Comparison of ENCODE assay signal across 8 cellular contexts in the genomic region with DNA sequence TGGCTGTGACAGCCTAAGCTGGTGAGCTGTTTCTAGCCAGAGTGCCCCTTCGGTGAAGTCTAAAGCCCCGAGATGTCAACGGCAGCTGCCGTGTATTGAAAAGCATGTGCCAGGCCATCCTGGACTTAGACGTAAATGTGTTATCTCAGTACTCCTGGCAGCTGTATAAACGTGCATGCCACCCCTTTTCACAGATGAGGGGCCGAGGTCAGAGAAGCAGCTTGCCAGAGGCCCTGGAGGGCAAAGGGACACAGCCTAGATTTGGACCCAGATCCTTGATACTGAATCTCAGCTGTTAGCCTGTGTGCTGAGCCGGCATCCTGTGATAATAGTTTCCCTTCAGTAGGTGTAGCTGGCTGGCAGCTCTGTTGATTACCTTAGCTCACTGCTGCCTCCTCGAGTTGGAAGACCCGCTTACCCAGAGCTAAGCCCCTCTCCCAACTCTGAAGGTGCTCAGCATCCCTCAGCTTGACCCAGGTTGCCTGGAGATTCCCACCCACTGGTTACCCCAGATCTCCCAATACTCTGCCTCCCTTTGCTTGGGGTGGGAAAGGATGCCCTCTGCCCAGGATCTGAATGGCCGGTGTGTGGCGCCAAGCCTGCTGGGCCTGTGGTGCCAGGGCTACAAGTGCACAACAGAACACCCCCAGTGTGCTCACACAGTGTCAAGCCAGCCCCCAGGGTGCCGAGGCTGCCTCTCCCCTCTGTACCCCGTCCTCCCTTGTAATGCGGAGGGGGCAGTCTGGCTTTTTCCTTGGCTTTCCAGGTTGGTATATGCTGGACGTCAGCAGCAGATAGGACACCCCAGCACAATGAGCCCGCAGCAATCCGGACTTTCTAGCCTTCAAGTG. TPM values are rescaled to one million over a fixed set of nuclear protein-coding genes. Genes with fewer than 3 reads are reported as not detected.
DNase-seq lines count a peak whose midpoint lies in the region; ATAC-seq and TF ChIP-seq lines count a peak whose summit lies in the region.

No MANE protein-coding gene starts in this region.

- H3K36me3 Mint-ChIP-seq in activated B cell treated with CpG ODN at 0.5 μM for 24 hours (ENCODE audit: low read depth) (no peaks in the 10 kb centered on the region), type B pancreatic cell (no peaks in the 10 kb centered on the region)

- H3K9me3 ChIP-seq in mucosa of stomach (ENCODE audit: control insufficient read depth, low read length): no peaks in the 10 kb centered on the region

- H3K4me3 Mint-ChIP-seq in activated B cell treated with CpG ODN at 0.5 μM for 24 hours (peak overlapping the region; percentile 88), type B pancreatic cell (peak overlapping the region; percentile 82)

- H3K9me3 Mint-ChIP-seq in activated B cell treated with CpG ODN at 0.5 μM for 24 hours (no peaks in the 10 kb centered on the region), type B pancreatic cell (no peaks in the 10 kb centered on the region)

- H3K27ac Mint-ChIP-seq in activated B cell treated with CpG ODN at 0.5 μM for 24 hours (peak overlapping the region; percentile 77), type B pancreatic cell (peak overlapping the region; percentile 55)

- peak overlapping the region; percentile 70 for H3K4me3 ChIP-seq in GM06990 (replicated peaks; ENCODE audit: low read depth, low read length)
- peak overlapping the region; percentile 67 for H3K4me3 ChIP-seq in mucosa of stomach (ENCODE audit: low read length)

- in situ Hi-C loops in KBM-7 (cut with MboI; ENCODE audit: low pct_unique_long_range_greater_than_20kb, low sequenced_read_pairs): no loop called here

- peak; percentile 56 for TF ChIP-seq CTCF in GM06990 (IDR thresholded peaks at IDR 0.05; ENCODE audit: insufficient read depth, low read length, poor library complexity, severe bottlenecking)
- TF ChIP-seq CTCF in activated B cell treated with CpG ODN at 0.5 μM for 24 hours (IDR thresholded peaks at IDR 0.05): no peak
- TF ChIP-seq CTCF in type B pancreatic cell (conservative IDR thresholded peaks at IDR 0.05): no peak

- intact Hi-C loops in activated B cell treated with CpG ODN at 0.5 μM for 24 hours (cut with micrococcal nuclease): loop anchor here (1.0 to 10.0 kb wide), 8 partner anchors 8 to 728 kb away; partner anchors contain the start of genes TBC1D22A and TRMU

- peaks cover 18% of the 10 kb centered on the region for H3K4me1 Mint-ChIP-seq in activated B cell treated with CpG ODN at 0.5 μM for 24 hours
- peaks cover 14% of the 10 kb centered on the region for H3K4me1 Mint-ChIP-seq in type B pancreatic cell (ENCODE audit: unreplicated experiment)

- H3K27me3 ChIP-seq in GM06990 (replicated peaks; ENCODE audit: control insufficient read depth, insufficient read depth, low read length) (no peaks in the 10 kb centered on the region), mucosa of stomach (ENCODE audit: control insufficient read depth, insufficient read depth, low read length) (no peaks in the 10 kb centered on the region)

- no peaks in the 10 kb centered on the region for H3K27me3 Mint-ChIP-seq in activated B cell treated with CpG ODN at 0.5 μM for 24 hours
- no peaks in the 10 kb centered on the region for H3K27me3 Mint-ChIP-seq in type B pancreatic cell

- DNase-seq in GM06990 (ENCODE audit: extremely low read depth, insufficient read length): peak; percentile 46
- peak; percentile 73 for DNase-seq in KBM-7
- DNase-seq in activated B cell treated with CpG ODN at 0.5 μM for 24 hours: no peak
- DNase-seq in effector CD4-positive, alpha-beta T cell: peak; percentile 51
- no peak for DNase-seq in type B pancreatic cell (ENCODE audit: extremely low spot score, unreplicated experiment)

- peak overlapping the region; percentile 86 for H3K9ac ChIP-seq in mucosa of stomach (ENCODE audit: low read length)

- H3K36me3 ChIP-seq in GM06990 (ENCODE audit: control insufficient read depth, insufficient read depth, low read length): no peaks in the 10 kb centered on the region
- no peaks in the 10 kb centered on the region for H3K36me3 ChIP-seq in mucosa of stomach (ENCODE audit: control insufficient read depth, insufficient read depth, low read length)

- peaks cover 16% of the 10 kb centered on the region for H3K4me1 ChIP-seq in mucosa of stomach (ENCODE audit: control insufficient read depth, insufficient read depth, low read length)

- ATAC-seq in activated B cell treated with CpG ODN at 0.5 μM for 24 hours (ENCODE audit: low read depth) (no peak), GM21825 (IDR thresholded peaks at IDR 0.05; ENCODE audit: unreplicated experiment) (no peak), HG03460 (IDR thresholded peaks at IDR 0.05; ENCODE audit: unreplicated experiment) (no peak)

- CTCF ChIA-PET in activated B cell treated with CpG ODN at 0.5 μM for 24 hours (lab: Charles Lee): interaction anchor here (1.3 to 3.7 kb wide), 4 partner anchors 24 to 34 kb away, joined by 4 to 19 read pairs (median 12); no protein-coding TSS in a partner anchor

- POLR2A ChIA-PET in activated B cell treated with CpG ODN at 0.5 μM for 24 hours (lab: Charles Lee): interaction anchor here (0.8 to 2.9 kb wide), 11 partner anchors 9 to 726 kb away, joined by 3 to 58 read pairs (median 6); partner anchors contain the start of genes TBC1D22A and TRMU

RNA-seq across cellular contexts. Expression of gene WNT7B, which starts 59.8 kb away (rescaled TPM):
- total RNA-seq in activated B cell treated with CpG ODN at 0.5 μM for 24 hours (not detected in 2 replicates), type B pancreatic cell (ENCODE audit: low replicate concordance) (14.8 and 16.4 TPM in 2 replicates)

Comparison
In these comparisons a context has a peak if more than half of its experiments do, and no peak if none do; other contexts are left out.
1. DNase-seq: peak in GM06990 (single experiment), KBM-7 (single experiment) and effector CD4-positive, alpha-beta T cell (single experiment); none in activated B cell treated with CpG ODN at 0.5 μM for 24 hours (single experiment) and type B pancreatic cell (single experiment).
2. RNA of gene WNT7B, which starts 59.8 kb away (total RNA-seq): 14.8 to 16.4 TPM in type B pancreatic cell; not detected in activated B cell treated with CpG ODN at 0.5 μM for 24 hours; every median in the first group is over 10 times any median in the second.